8 cellular contexts compared by ENCODE assay signal in genomic region chr14:81400852-81401251, GRCh38. TPM values are rescaled to one million over a fixed set of nuclear protein-coding genes. Genes with fewer than 3 reads are reported as not detected.
DNase-seq lines count a peak whose midpoint lies in the region; ATAC-seq and TF ChIP-seq lines count a peak whose summit lies in the region.

No MANE protein-coding gene starts in this region.

- POLR2A ChIA-PET in A673 (lab: Charles Lee; ENCODE audit: low non-redundant PET): no interaction called here
- POLR2A ChIA-PET in CD8-positive, alpha-beta T cell (lab: Charles Lee): no interaction called here

- peaks cover 15% of the 10 kb centered on the region for H3K4me1 ChIP-seq in A673 (ENCODE audit: insufficient read depth, low read length, poor library complexity, severe bottlenecking)
- H3K4me1 ChIP-seq in testis: peaks cover 6% of the 10 kb centered on the region
- H3K4me1 ChIP-seq in CD8-positive, alpha-beta T cell (ENCODE audit: insufficient read depth, low read length): no peaks in the 10 kb centered on the region

- H3K27me3 Mint-ChIP-seq in CD8-positive, alpha-beta T cell (ENCODE audit: low read depth): no peaks in the 10 kb centered on the region

- H3K27ac Mint-ChIP-seq in CD8-positive, alpha-beta T cell: no peak overlapping the region

- H3K27ac ChIP-seq in A673 (ENCODE audit: low read depth, low read length, poor library complexity, severe bottlenecking) (peak overlapping the region; percentile 32), testis (peak overlapping the region; percentile 40 to 50)
- H3K27ac ChIP-seq in CD8-positive, alpha-beta T cell (ENCODE audit: low read depth, low read length): no peak overlapping the region

- 67 to 70% methylated on average over 8 of the region's 8 CpGs for WGBS in testis, 2 donors

- intact Hi-C loops in A673 (cut with micrococcal nuclease; ENCODE audit: unreplicated experiment): no loop called here
- intact Hi-C loops in left cardiac atrium (cut with DNase I): no loop called here
- intact Hi-C loops in testis (cut with DNase I; ENCODE audit: low total_unique reads): no loop called here
- intact Hi-C loops in CD8-positive, alpha-beta T cell (cut with DNase I, micrococcal nuclease): no loop called here

- H3K4me3 Mint-ChIP-seq in CD8-positive, alpha-beta T cell: no peak overlapping the region

- no TSS peak for BruUV-seq in A673 (replicated peaks; lab: Mats Ljungman, UMichigan)

- peak; percentile 44 to 77 for ATAC-seq in left cardiac atrium
- ATAC-seq in GM21528 (IDR thresholded peaks at IDR 0.05; ENCODE audit: low FRiP score, unreplicated experiment): no peak
- ATAC-seq in CD8-positive, alpha-beta T cell: no peak

- CTCF ChIA-PET in A673 (lab: Charles Lee): no interaction called here
- CTCF ChIA-PET in CD8-positive, alpha-beta T cell (lab: Charles Lee): no interaction called here

- H3K9me3 ChIP-seq in A673 (ENCODE audit: low read depth, low read length, poor library complexity, severe bottlenecking): no peaks in the 10 kb centered on the region
- no peaks in the 10 kb centered on the region for H3K9me3 ChIP-seq in testis
- no peaks in the 10 kb centered on the region for H3K9me3 ChIP-seq in CD8-positive, alpha-beta T cell (ENCODE audit: low read length)

- no peak for TF ChIP-seq POLR2A in testis (IDR thresholded peaks at IDR 0.05)

- H3K27me3 ChIP-seq in A673 (replicated peaks; ENCODE audit: insufficient read depth, low read depth, low read length, poor library complexity) (no peaks in the 10 kb centered on the region), testis (no peaks in the 10 kb centered on the region)
- no peaks in the 10 kb centered on the region for H3K27me3 ChIP-seq in CD8-positive, alpha-beta T cell (ENCODE audit: insufficient read depth, low read length)

- H3K9me3 Mint-ChIP-seq in CD8-positive, alpha-beta T cell: no peaks in the 10 kb centered on the region

- TF ChIP-seq CTCF in A673 (conservative IDR thresholded peaks at IDR 0.05; ENCODE audit: low read depth, low read length): no peak
- TF ChIP-seq CTCF in testis (IDR thresholded peaks at IDR 0.05): no peak
- no peak for TF ChIP-seq CTCF in CD8-positive, alpha-beta T cell (IDR thresholded peaks at IDR 0.05)

- DNase-seq in A673 (ENCODE audit: low spot score) (peak; percentile 72), H4 (ENCODE audit: low spot score) (peak; percentile 97), SW480 (ENCODE audit: low spot score) (peak; percentile 62), left cardiac atrium (peak; percentile 61), testis (peak; percentile 76), dermis blood vessel endothelial cell (no peak)
- DNase-seq in CD8-positive, alpha-beta T cell: no peak

- H3K36me3 ChIP-seq in A673 (ENCODE audit: insufficient read depth, low read length, poor library complexity, severe bottlenecking): no peaks in the 10 kb centered on the region
- H3K36me3 ChIP-seq in testis (ENCODE audit: low read depth, missing control alignments): no peaks in the 10 kb centered on the region
- no peaks in the 10 kb centered on the region for H3K36me3 ChIP-seq in CD8-positive, alpha-beta T cell (ENCODE audit: insufficient read depth, low read length)

- H3K4me1 Mint-ChIP-seq in CD8-positive, alpha-beta T cell (ENCODE audit: low read depth): no peaks in the 10 kb centered on the region

- no peak overlapping the region for H3K4me3 ChIP-seq in A673 (ENCODE audit: low read depth, low read length, poor library complexity, severe bottlenecking)
- H3K4me3 ChIP-seq in testis: no peak overlapping the region
- H3K4me3 ChIP-seq in CD8-positive, alpha-beta T cell (ENCODE audit: low read depth, low read length): no peak overlapping the region

- no peaks in the 10 kb centered on the region for H3K36me3 Mint-ChIP-seq in CD8-positive, alpha-beta T cell

RNA-seq across cellular contexts. Expression of gene STON2, which starts 0.7 kb away (rescaled TPM):
- 8.6 and 13.4 TPM in 2 replicates for total RNA-seq in A673 (2021)
- 6.3 and 6.9 TPM in 2 replicates for total RNA-seq in H4 (2014; rRNA removed; shearing (Covaris generic))
- 10 to 100 TPM in 1 of 2 donors, 1 to 10 TPM in 1; 8.5 to 19.1 TPM for total RNA-seq in left cardiac atrium
- 10 to 100 TPM; 22.8 to 38.5 TPM for total RNA-seq in testis
- 8.3 TPM for polyA plus RNA-seq in testis (ENCODE audit: insufficient read depth, low read depth, low replicate concordance)
- total RNA-seq in CD8-positive, alpha-beta T cell: not detected
- 100 and 119 TPM in 2 replicates for total RNA-seq in dermis blood vessel endothelial cell

Comparison
In these comparisons a context has a peak if more than half of its experiments do, and no peak if none do; other contexts are left out.
1. DNase-seq: peak in A673 (single experiment), H4 (single experiment), SW480 (single experiment), left cardiac atrium (single experiment) and testis (single experiment); none in CD8-positive, alpha-beta T cell (0 of 7) and dermis blood vessel endothelial cell (single experiment).
2. ATAC-seq: peak in left cardiac atrium (2 of 2); none in GM21528 (single experiment) and CD8-positive, alpha-beta T cell (single experiment).